Comparison of ENCODE assay signal across 34 cellular contexts in genomic region chr4:179569549-179569948, GRCh38.
"Had no signal": no experiment of that assay in that cellular context is flagged by ENCODE, and none has a peak within 500 bp of the region (broad histone marks: within the 10 kb centered on the region; RNA-seq: fewer than 3 reads in every experiment).

No MANE protein-coding gene starts in this region.

- DNase-seq: Karpas-422, Kasumi-1, MG63, MM.1S, MV-4-11, NCI-H1048, NCI-H1092, NCI-H1092 treated with DMSO at 0.1 percent for 48 hours, NCI-H1105, NCI-H1105 treated with DMSO at 0.1 percent for 48 hours, NCI-H1417, NCI-H1417 treated with DMSO at 0.1 percent for 48 hours, NCI-H1436, NCI-H1436 treated with DMSO at 0.1 percent for 48 hours, NCI-H146, NCI-H1694, NCI-H1694 treated with DMSO at 0.1 percent for 48 hours, NCI-H187, NCI-H187 treated with DMSO at 0.1 percent for 48 hours, NCI-H1930, NCI-H2029, NCI-H2029 treated with DMSO at 0.1 percent for 48 hours, NCI-H2081, NCI-H2081 treated with DMSO at 0.1 percent for 48 hours, NCI-H2107, NCI-H2171, NCI-H2171 treated with DMSO at 0.1 percent for 48 hours, NCI-H2227 treated with DMSO at 0.1 percent for 48 hours, NCI-H226, NCI-H345, NCI-H446, NCI-H446 treated with DMSO at 0.1 percent for 48 hours, NCI-H510A, NCI-H510A treated with DMSO at 0.1 percent for 48 hours had no signal

- H3K36me3 ChIP-seq: MG63 had no signal

- H3K4me3 ChIP-seq: MG63 had no signal

- H3K9me3 ChIP-seq: MG63 had no signal

- H3K27me3 ChIP-seq: MG63 had no signal
